ENCODE assay signal across 8 cellular contexts in genomic region chr22:41217553-41218157, GRCh38. TPM values are rescaled to one million over a fixed set of nuclear protein-coding genes. Genes with fewer than 3 reads are reported as not detected.
A peak's percentile ranks its signal among the peaks of the same experiment; 100 is the strongest.
DNase-seq lines count a peak whose midpoint lies in the region; ATAC-seq and FAIRE-seq lines count a peak whose summit lies in the region.

No MANE protein-coding gene starts in this region.

- no peaks in the 10 kb centered on the region for H3K27me3 Mint-ChIP-seq in activated naive CD4-positive, alpha-beta T cell treated with anti-CD3 and anti-CD28 coated beads, Interleukin-2, amount 50 U/mL, for 24 hours

- ATAC-seq in Right ventricle myocardium inferior = peak; percentile 90

- peaks cover 20% of the 10 kb centered on the region for H3K36me3 Mint-ChIP-seq in activated naive CD4-positive, alpha-beta T cell treated with anti-CD3 and anti-CD28 coated beads, Interleukin-2, amount 50 U/mL, for 24 hours

- no peak for FAIRE-seq in RCC 7860 (lab: Jason Lieb, UNC)

- peaks cover 26% of the 10 kb centered on the region for H3K4me1 Mint-ChIP-seq in activated naive CD4-positive, alpha-beta T cell treated with anti-CD3 and anti-CD28 coated beads, Interleukin-2, amount 50 U/mL, for 24 hours

- intact Hi-C loops in Right ventricle myocardium inferior (cut with DNase I) = no loop called here
- intact Hi-C loops in posterior vena cava (cut with DNase I) = no loop called here

- peak overlapping the region; percentile 76 for H3K4me3 Mint-ChIP-seq in activated naive CD4-positive, alpha-beta T cell treated with anti-CD3 and anti-CD28 coated beads, Interleukin-2, amount 50 U/mL, for 24 hours

- peak; percentile 72 for DNase-seq in activated effector memory CD4-positive, alpha-beta T cell treated with anti-CD3 and anti-CD28 coated beads, Interleukin-2, amount 50 U/mL, for 16 hours
- DNase-seq in activated effector memory CD4-positive, alpha-beta T cell treated with Interleukin-2 at 50 U/mL for 16 hours = no peak
- DNase-seq in NCI-H69 (lab: John Stamatoyannopoulos, UW) = peak; percentile 27
- peak; percentile 89 for DNase-seq in Right ventricle myocardium inferior (ENCODE audit: missing footprints)
- DNase-seq in posterior vena cava (ENCODE audit: low spot score) = peak; percentile 88
- DNase-seq in NCI-H526 (lab: John Stamatoyannopoulos, UW) = no peak
- no peak for DNase-seq in RCC 7860 (ENCODE audit: low spot score)

- H3K27ac Mint-ChIP-seq in activated naive CD4-positive, alpha-beta T cell treated with anti-CD3 and anti-CD28 coated beads, Interleukin-2, amount 50 U/mL, for 24 hours = peak overlapping the region; percentile 86

- H3K9me3 Mint-ChIP-seq in activated naive CD4-positive, alpha-beta T cell treated with anti-CD3 and anti-CD28 coated beads, Interleukin-2, amount 50 U/mL, for 24 hours = no peaks in the 10 kb centered on the region

RNA-seq across cellular contexts. Expression of gene L3MBTL2, which starts 12.5 kb away (rescaled TPM):
- total RNA-seq in Right ventricle myocardium inferior (15.7 TPM), posterior vena cava (10 to 100 TPM; 15.4 to 19.0 TPM)

RNA-seq across cellular contexts. Expression of gene CHADL, which starts 23.1 kb away (rescaled TPM):
- total RNA-seq in Right ventricle myocardium inferior (26.4 TPM), posterior vena cava (1 to 10 TPM; 1.8 to 1.9 TPM)

Comparison
In these comparisons a context has a peak if more than half of its experiments do, and no peak if none do; other contexts are left out.
1. DNase-seq: peak in activated effector memory CD4-positive, alpha-beta T cell treated with anti-CD3 and anti-CD28 coated beads, Interleukin-2, amount 50 U/mL, for 16 hours (single experiment), NCI-H69 (single experiment), Right ventricle myocardium inferior (single experiment) and posterior vena cava (single experiment); none in activated effector memory CD4-positive, alpha-beta T cell treated with Interleukin-2 at 50 U/mL for 16 hours (single experiment), NCI-H526 (0 of 2) and RCC 7860 (single experiment).